Comparison of ENCODE assay signal across 8 cellular contexts in genomic region chr12:64618953-64619590, GRCh38. TPM values are rescaled to one million over a fixed set of nuclear protein-coding genes. Genes with fewer than 3 reads are reported as not detected.
DNase-seq lines count a peak whose midpoint lies in the region; ATAC-seq and TF ChIP-seq lines count a peak whose summit lies in the region.

No MANE protein-coding gene starts in this region.

- CTCF ChIA-PET in Calu3 (lab: Charles Lee): interaction anchor here (0.6 kb wide), 1 partner anchor 29 kb away, joined by 3 read pairs; no protein-coding TSS in a partner anchor

- peak; percentile 49 for ATAC-seq in GM19438 (IDR thresholded peaks at IDR 0.05; ENCODE audit: low read depth, unreplicated experiment)
- peak; percentile 33 for ATAC-seq in HG03469 (IDR thresholded peaks at IDR 0.05; ENCODE audit: unreplicated experiment)
- ATAC-seq in activated T-helper 17 cell treated with anti-CD3 and anti-CD28 coated beads, Interleukin-2, amount 50 U/mL, for 72 hours (replicated peaks): peak; percentile 28
- peak; percentile 65 for ATAC-seq in memory B cell (ENCODE audit: low read depth)

- no peak for TF ChIP-seq CTCF in Calu3 (IDR thresholded peaks at IDR 0.05; ENCODE audit: unreplicated experiment)

- intact Hi-C loops in Calu3 (cut with micrococcal nuclease; ENCODE audit: unreplicated experiment): no loop called here

- DNase-seq in Calu3 (no peak), memory B cell (ENCODE audit: low spot score in 2 of 2) (peak in 1 of 2 donors; percentile 57), cortex of kidney (lab: John Stamatoyannopoulos, UW) (no peak), NCI-H774 (lab: John Stamatoyannopoulos, UW) (no peak), RKO (ENCODE audit: low spot score) (no peak)

- H3K9me3 Mint-ChIP-seq in Calu3 (ENCODE audit: low read depth, unreplicated experiment) (no peaks in the 10 kb centered on the region), memory B cell (no peaks in the 10 kb centered on the region)
- H3K9me3 Mint-ChIP-seq in activated T-helper 17 cell treated with anti-CD3 and anti-CD28 coated beads, Interleukin-2, amount 50 U/mL, for 72 hours: no peaks in the 10 kb centered on the region

- H3K36me3 Mint-ChIP-seq in Calu3 (ENCODE audit: insufficient read depth, unreplicated experiment) (peaks cover 77% of the 10 kb centered on the region), memory B cell (peaks cover 9% of the 10 kb centered on the region)
- peaks cover 52% of the 10 kb centered on the region for H3K36me3 Mint-ChIP-seq in activated T-helper 17 cell treated with anti-CD3 and anti-CD28 coated beads, Interleukin-2, amount 50 U/mL, for 72 hours (ENCODE audit: low read depth)

- H3K27me3 Mint-ChIP-seq in Calu3 (ENCODE audit: unreplicated experiment) (no peaks in the 10 kb centered on the region), memory B cell (no peaks in the 10 kb centered on the region)
- H3K27me3 Mint-ChIP-seq in activated T-helper 17 cell treated with anti-CD3 and anti-CD28 coated beads, Interleukin-2, amount 50 U/mL, for 72 hours: no peaks in the 10 kb centered on the region

- H3K27ac Mint-ChIP-seq in Calu3 (ENCODE audit: unreplicated experiment) (peak overlapping the region; percentile 75), memory B cell (peak overlapping the region; percentile 98)
- H3K27ac Mint-ChIP-seq in activated T-helper 17 cell treated with anti-CD3 and anti-CD28 coated beads, Interleukin-2, amount 50 U/mL, for 72 hours: peak overlapping the region; percentile 63

- H3K4me1 Mint-ChIP-seq in Calu3 (ENCODE audit: low read depth, unreplicated experiment) (peaks cover 55% of the 10 kb centered on the region), memory B cell (peaks cover 36% of the 10 kb centered on the region)
- peaks cover 30% of the 10 kb centered on the region for H3K4me1 Mint-ChIP-seq in activated T-helper 17 cell treated with anti-CD3 and anti-CD28 coated beads, Interleukin-2, amount 50 U/mL, for 72 hours

- peak overlapping the region; percentile 47 for H3K4me3 Mint-ChIP-seq in Calu3 (ENCODE audit: low read depth, unreplicated experiment)
- H3K4me3 Mint-ChIP-seq in activated T-helper 17 cell treated with anti-CD3 and anti-CD28 coated beads, Interleukin-2, amount 50 U/mL, for 72 hours: peak overlapping the region; percentile 50
- peak overlapping the region; percentile 69 for H3K4me3 Mint-ChIP-seq in memory B cell

- BruUV-seq in Calu3 (replicated peaks; lab: Mats Ljungman, UMichigan): no TSS peak

RNA-seq across cellular contexts. Expression of gene RASSF3, which starts 8.8 kb away (rescaled TPM):
- total RNA-seq in Calu3 (2022): 162 and 179 TPM in 2 replicates
- 10 to 100 TPM; 31.0 to 43.9 TPM for total RNA-seq in activated T-helper 17 cell treated with anti-CD3 and anti-CD28 coated beads, Interleukin-2, amount 50 U/mL, for 72 hours
